21 cellular contexts compared by ENCODE assay signal in the genomic region with DNA sequence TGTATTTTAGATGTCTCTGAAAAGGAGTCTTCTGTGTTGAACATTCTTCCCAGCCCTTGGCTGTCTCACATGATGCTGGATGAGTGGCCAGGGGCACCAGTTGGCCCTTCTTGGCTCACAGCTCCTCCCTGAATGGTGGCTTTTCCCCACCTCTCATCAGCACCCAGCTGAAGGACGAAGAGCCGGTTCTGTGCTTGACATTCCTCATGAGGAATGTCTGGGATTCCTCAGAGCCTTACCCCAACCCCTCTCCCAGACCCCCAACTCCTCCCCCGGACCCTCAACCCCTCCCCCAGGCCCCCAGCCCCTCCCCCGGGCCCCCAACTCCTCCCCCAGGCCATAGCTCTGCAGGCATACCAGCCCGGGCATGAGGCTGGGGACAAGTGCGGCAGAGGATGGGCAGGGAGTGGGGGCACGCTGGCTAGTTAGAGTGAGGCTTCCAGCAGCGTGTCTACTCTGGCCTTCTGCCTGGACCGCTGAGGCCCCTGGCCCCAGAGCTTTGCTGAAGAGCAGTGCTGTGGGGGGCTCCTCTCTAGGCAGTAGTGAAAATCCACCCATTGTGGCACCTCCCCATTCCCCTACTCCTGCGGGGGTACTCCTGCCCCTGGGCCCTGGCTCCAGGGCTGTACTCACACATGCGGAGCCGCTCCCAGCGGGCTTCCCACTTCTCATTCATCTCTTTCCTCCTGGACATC.
"Had no signal": no experiment of that assay in that cellular context is flagged by ENCODE, and none has a peak within 500 bp of the region (broad histone marks: within the 10 kb centered on the region; RNA-seq: fewer than 3 reads in every experiment).

No MANE protein-coding gene starts in this region.

- H3K27ac Mint-ChIP-seq: activated CD4-positive, alpha-beta memory T cell treated with anti-CD3 and anti-CD28 coated beads for 36 hours; activated CD4-positive, alpha-beta T cell treated with anti-CD3 and anti-CD28 coated beads, Interleukin-2, amount 10 ng/mL, durations not matched to agents 7 days and 5 days; activated naive CD4-positive, alpha-beta T cell treated with anti-CD3 and anti-CD28 coated beads for 36 hours; activated naive CD8-positive, alpha-beta T cell treated with anti-CD3 and anti-CD28 coated beads for 36 hours; activated T-helper 17 cell treated with anti-CD3 and anti-CD28 coated beads, Interleukin-2, amount 50 U/mL, for 72 hours had no signal

- H3K4me3 Mint-ChIP-seq: activated CD4-positive, alpha-beta memory T cell treated with anti-CD3 and anti-CD28 coated beads for 36 hours; activated CD4-positive, alpha-beta T cell treated with anti-CD3 and anti-CD28 coated beads, Interleukin-2, amount 10 ng/mL, durations not matched to agents 7 days and 5 days; activated naive CD4-positive, alpha-beta T cell treated with anti-CD3 and anti-CD28 coated beads for 36 hours; activated naive CD8-positive, alpha-beta T cell treated with anti-CD3 and anti-CD28 coated beads for 36 hours; activated T-helper 17 cell treated with anti-CD3 and anti-CD28 coated beads, Interleukin-2, amount 50 U/mL, for 72 hours had no signal

- H3K36me3 ChIP-seq: brain microvascular endothelial cell, cardiac muscle cell had no signal

- H3K4me2 ChIP-seq: KMS-11 had no signal

- ATAC-seq: activated T-helper 17 cell treated with anti-CD3 and anti-CD28 coated beads, Interleukin-2, amount 50 U/mL, for 72 hours; PC-3 had no signal

- H3K27me3 ChIP-seq: brain microvascular endothelial cell, cardiac muscle cell had no signal

- H3K36me3 Mint-ChIP-seq: activated CD4-positive, alpha-beta memory T cell treated with anti-CD3 and anti-CD28 coated beads for 36 hours; activated naive CD8-positive, alpha-beta T cell treated with anti-CD3 and anti-CD28 coated beads for 36 hours had no signal

- H3K27ac ChIP-seq: brain microvascular endothelial cell, cardiac muscle cell, KMS-11, SK-N-MC, VCaP had no signal

- H3K27me3 Mint-ChIP-seq: activated CD4-positive, alpha-beta memory T cell treated with anti-CD3 and anti-CD28 coated beads for 36 hours; activated CD4-positive, alpha-beta T cell treated with anti-CD3 and anti-CD28 coated beads, Interleukin-2, amount 10 ng/mL, durations not matched to agents 7 days and 5 days; activated naive CD8-positive, alpha-beta T cell treated with anti-CD3 and anti-CD28 coated beads for 36 hours; activated T-helper 17 cell treated with anti-CD3 and anti-CD28 coated beads, Interleukin-2, amount 50 U/mL, for 72 hours had no signal

- H3K9ac ChIP-seq: KMS-11 had no signal

- H3K9me3 Mint-ChIP-seq: activated CD4-positive, alpha-beta memory T cell treated with anti-CD3 and anti-CD28 coated beads for 36 hours; activated CD4-positive, alpha-beta T cell treated with anti-CD3 and anti-CD28 coated beads, Interleukin-2, amount 10 ng/mL, durations not matched to agents 7 days and 5 days; activated naive CD4-positive, alpha-beta T cell treated with anti-CD3 and anti-CD28 coated beads for 36 hours; activated naive CD8-positive, alpha-beta T cell treated with anti-CD3 and anti-CD28 coated beads for 36 hours; activated T-helper 17 cell treated with anti-CD3 and anti-CD28 coated beads, Interleukin-2, amount 50 U/mL, for 72 hours had no signal

- DNase-seq: activated CD4-positive, alpha-beta memory T cell treated with anti-CD3 and anti-CD28 coated beads for 36 hours; activated CD4-positive, alpha-beta T cell treated with anti-CD3 and anti-CD28 coated beads, Interleukin-2, amount 10 ng/mL, durations not matched to agents 7 days and 5 days; activated CD4-positive, CD25-positive, alpha-beta regulatory T cell; activated CD8-positive, alpha-beta memory T cell treated with anti-CD3 and anti-CD28 coated beads for 24 hours; activated gamma-delta T cell; activated naive CD4-positive, alpha-beta T cell treated with anti-CD3 and anti-CD28 coated beads for 36 hours; activated naive CD8-positive, alpha-beta T cell treated with anti-CD3 and anti-CD28 coated beads for 36 hours; activated T-cell treated with anti-CD3 and anti-CD28 coated beads, Interleukin-2, amount 50 U/mL, for 48 hours; brain microvascular endothelial cell; cerebellar nuclear complex; NCI-H1092; NCI-H1417; NCI-H1930; NCI-H524; PC-3; T-helper 1 cell had no signal

- H3K4me3 ChIP-seq: cardiac muscle cell, SK-N-MC had no signal
